8 cellular contexts compared by ENCODE assay signal in the genomic region with DNA sequence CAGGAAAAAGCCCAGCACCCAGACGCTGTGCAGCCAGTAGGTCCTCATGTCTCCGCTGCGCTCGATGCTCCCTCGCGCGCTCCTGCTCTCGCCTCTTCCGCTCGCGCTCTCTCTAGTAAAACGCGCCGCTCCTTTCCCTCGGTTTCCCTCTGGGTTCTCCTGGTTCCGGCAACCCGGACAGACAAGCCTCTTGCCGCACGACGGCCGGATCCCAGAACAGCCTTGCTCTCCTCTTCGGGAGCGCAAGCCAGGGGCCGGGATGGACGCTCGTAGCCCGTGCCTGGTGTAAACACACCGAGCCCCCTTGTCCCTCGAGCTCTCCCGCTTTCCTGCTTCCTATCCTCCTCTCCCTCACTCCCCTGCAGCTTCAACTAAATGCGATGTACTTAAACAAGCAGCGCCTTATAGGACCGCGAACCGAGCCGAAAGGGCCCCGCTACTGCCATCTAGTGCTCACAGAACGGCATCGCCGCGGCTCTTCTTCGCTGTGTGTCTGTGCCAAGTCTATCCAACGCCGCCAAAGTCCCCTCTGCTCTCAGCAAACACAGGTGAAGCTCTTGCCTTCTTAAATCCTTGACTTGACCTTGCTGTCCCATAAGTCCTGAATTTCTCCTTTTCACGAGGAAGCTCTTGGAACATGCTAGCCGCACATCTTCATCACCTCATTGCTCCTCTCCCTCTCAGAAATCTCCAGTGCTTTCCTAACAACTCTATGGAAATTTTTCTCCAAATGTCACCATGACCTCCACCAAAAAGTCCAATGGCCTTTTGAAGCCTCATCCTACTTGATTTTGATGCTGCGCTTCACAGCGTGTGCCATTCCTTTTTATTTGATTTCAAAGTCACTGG.
A peak's percentile ranks its signal among the peaks of the same experiment; 100 is the strongest.
DNase-seq lines count a peak whose midpoint lies in the region; ATAC-seq and TF ChIP-seq lines count a peak whose summit lies in the region.

No MANE protein-coding gene starts in this region.

- H3K79me2 ChIP-seq in SU-DHL-6 (ENCODE audit: insufficient read depth, low read length) = no peaks in the 10 kb centered on the region
- H3K79me2 ChIP-seq in smooth muscle cell (ENCODE audit: low read depth) = no peaks in the 10 kb centered on the region

- H3K4me2 ChIP-seq in SU-DHL-6 (ENCODE audit: low read depth, low read length, poor library complexity, severe bottlenecking) = no peak overlapping the region
- peak overlapping the region; percentile 95 for H3K4me2 ChIP-seq in smooth muscle cell

- H3K27ac ChIP-seq in SU-DHL-6 (ENCODE audit: low read depth, low read length) = no peak overlapping the region
- H3K27ac ChIP-seq in smooth muscle cell (ENCODE audit: low read depth) = no peak overlapping the region

- no peak overlapping the region for H3K4me3 ChIP-seq in SU-DHL-6 (ENCODE audit: insufficient read depth, low read length, poor library complexity, severe bottlenecking)
- peak overlapping the region; percentile 74 for H3K4me3 ChIP-seq in smooth muscle cell

- DNase-seq in A172 (ENCODE audit: low spot score) (peak; percentile 47), NCI-H1417 (lab: John Stamatoyannopoulos, UW) (peak; percentile 89 to 93 (median 90)), cerebellum (ENCODE audit: low spot score) (peak; percentile 49), islet precursor cell (peak; percentile 92), smooth muscle cell (lab: John Stamatoyannopoulos, UW; ENCODE audit: unreplicated experiment) (peak; percentile 42)

- no peak overlapping the region for H2AFZ ChIP-seq in SU-DHL-6 (ENCODE audit: low read depth, low read length, severe bottlenecking)
- peak overlapping the region; percentile 93 for H2AFZ ChIP-seq in smooth muscle cell (ENCODE audit: low read depth)

- H3F3A ChIP-seq in SU-DHL-6 (ENCODE audit: insufficient read depth) (no peaks in the 10 kb centered on the region), smooth muscle cell (ENCODE audit: low read depth) (no peaks in the 10 kb centered on the region)

- H3K9me3 ChIP-seq in SU-DHL-6 (ENCODE audit: insufficient read depth, low read length) = no peaks in the 10 kb centered on the region
- no peaks in the 10 kb centered on the region for H3K9me3 ChIP-seq in smooth muscle cell (replicated peaks; ENCODE audit: low read depth)

- no peaks in the 10 kb centered on the region for H3K9me2 ChIP-seq in SU-DHL-6 (replicated peaks; ENCODE audit: insufficient read depth, low read length)

- WGBS in smooth muscle cell (ENCODE audit: low lambda C conversion rate) = 5% methylated on average over 47 of the region's 48 CpGs

- no peaks in the 10 kb centered on the region for H4K20me1 ChIP-seq in SU-DHL-6 (ENCODE audit: low read depth, low read length)
- H4K20me1 ChIP-seq in smooth muscle cell (ENCODE audit: low read depth) = no peaks in the 10 kb centered on the region

- H3K9ac ChIP-seq in SU-DHL-6 (ENCODE audit: low read length) = no peak overlapping the region
- no peak overlapping the region for H3K9ac ChIP-seq in smooth muscle cell (ENCODE audit: low read depth)

- ATAC-seq in GM18508 (IDR thresholded peaks at IDR 0.05; ENCODE audit: insufficient read depth, unreplicated experiment) = peak; percentile 95
- peak; percentile 95 for ATAC-seq in HG02938 (IDR thresholded peaks at IDR 0.05; ENCODE audit: unreplicated experiment)

- no peaks in the 10 kb centered on the region for H3K27me3 ChIP-seq in SU-DHL-6 (ENCODE audit: low read length)
- H3K27me3 ChIP-seq in smooth muscle cell (ENCODE audit: low read depth) = peaks cover 10% of the 10 kb centered on the region

- H3K36me3 ChIP-seq in SU-DHL-6 (ENCODE audit: low read length) (no peaks in the 10 kb centered on the region), smooth muscle cell (ENCODE audit: low read depth) (no peaks in the 10 kb centered on the region)

- H3K4me1 ChIP-seq in smooth muscle cell (ENCODE audit: low read depth) = no peaks in the 10 kb centered on the region

- peak; percentile 22 for TF ChIP-seq CTCF in SU-DHL-6 (IDR thresholded peaks at IDR 0.05; ENCODE audit: insufficient read depth, low read length, poor library complexity, severe bottlenecking)
- TF ChIP-seq CTCF in smooth muscle cell (IDR thresholded peaks at IDR 0.05; ENCODE audit: borderline replicate concordance, insufficient read depth, poor library complexity, severe bottlenecking) = peak; percentile 85

Comparison
In these comparisons a context has a peak if more than half of its experiments do, and no peak if none do; other contexts are left out.
1. DNase-seq: peak in every context shown above with its lines; median percentile 92 in islet precursor cell; 90 in NCI-H1417; 49 in cerebellum; 47 in A172; 42 in smooth muscle cell.